In the genomic region with DNA sequence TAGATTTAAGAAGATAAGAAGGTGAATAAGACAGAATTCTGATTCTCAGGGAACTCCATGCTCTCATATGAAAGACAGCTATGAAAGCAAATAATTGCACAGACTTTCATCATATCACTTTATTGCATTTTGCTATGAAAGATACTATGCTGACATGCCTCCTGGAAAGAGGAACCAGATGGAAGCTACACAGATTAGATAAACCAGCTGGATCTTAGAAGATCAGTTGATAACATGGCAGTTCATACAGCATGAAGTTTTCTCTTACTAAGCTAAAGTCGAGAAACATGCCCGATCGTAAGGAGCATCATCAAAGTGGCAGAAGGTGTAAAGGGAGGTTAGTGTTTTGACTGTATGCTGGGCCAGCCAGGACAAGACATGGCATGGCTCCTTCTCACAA, we compare ENCODE assay signal across 25 cellular contexts.
"Had no signal": no experiment of that assay in that cellular context is flagged by ENCODE, and none has a peak within 500 bp of the region (broad histone marks: within the 10 kb centered on the region; RNA-seq: fewer than 3 reads in every experiment).

No MANE protein-coding gene starts in this region.

- H3K36me3 ChIP-seq: neural progenitor cell, ovary, right lobe of liver, sigmoid colon, stomach, thoracic aorta, tibial artery, transverse colon, upper lobe of right lung, uterus had no signal

- ATAC-seq: naive thymus-derived CD4-positive, alpha-beta T cell; natural killer cell; psoas muscle; right cardiac atrium; right lobe of liver; stimulated activated effector memory CD8-positive, alpha-beta T cell treated with anti-CD3 and anti-CD28 coated beads, Interleukin-12 subunit alpha, Interleukin-12 subunit beta, amount 100 ng/mL, for 72 hours; stimulated activated naive B cell treated with anti-CD40 and anti-IgM and Interleukin-4, amounts not matched to agents 10 μg/mL and 1 μg/mL and 100 μg/mL, for 72 hours; upper lobe of right lung had no signal

- H3K4me3 ChIP-seq: neural progenitor cell, ovary, psoas muscle, right lobe of liver, sigmoid colon, stomach, thoracic aorta, tibial artery, transverse colon, upper lobe of right lung, uterus had no signal

- DNase-seq: naive thymus-derived CD4-positive, alpha-beta T cell; natural killer cell; occipital lobe; ovary; posterior cingulate gyrus; psoas muscle; right cardiac atrium; right lobe of liver; sigmoid colon; small intestine; stimulated activated CD4-positive, alpha-beta T cell treated with anti-CD3 and anti-CD28 coated beads, Interleukin-15, amount 100 ng/mL, for 24 hours; stimulated activated CD4-positive, alpha-beta T cell treated with anti-CD3 and anti-CD28 coated beads, Interleukin-2, amount 100 ng/mL, for 24 hours; stimulated activated CD4-positive, alpha-beta T cell treated with anti-CD3 and anti-CD28 coated beads, Interleukin-2, amount 100 ng/mL, for 48 hours; stimulated activated CD4-positive, alpha-beta T cell treated with anti-CD3 and anti-CD28 coated beads, Interleukin-4, amount 100 ng/mL, for 24 hours; stimulated activated naive B cell treated with anti-CD40 and anti-IgM and Interleukin-4, amounts not matched to agents 10 μg/mL and 1 μg/mL and 100 μg/mL, for 72 hours; stimulated activated naive CD4-positive, alpha-beta T cell treated with Interleukin-2 at 50 U/mL for 16 hours; tibial artery; transverse colon; upper lobe of right lung; uterus had no signal

- H3K27ac ChIP-seq: neural progenitor cell, ovary, parathyroid adenoma, psoas muscle, right lobe of liver, sigmoid colon, stomach, thoracic aorta, tibial artery, transverse colon, upper lobe of right lung, uterus had no signal

- H3K27me3 ChIP-seq: neural progenitor cell, ovary, right lobe of liver, sigmoid colon, stomach, transverse colon, upper lobe of right lung, uterus had no signal
